Comparison of ENCODE assay signal across 9 cellular contexts in the genomic region with DNA sequence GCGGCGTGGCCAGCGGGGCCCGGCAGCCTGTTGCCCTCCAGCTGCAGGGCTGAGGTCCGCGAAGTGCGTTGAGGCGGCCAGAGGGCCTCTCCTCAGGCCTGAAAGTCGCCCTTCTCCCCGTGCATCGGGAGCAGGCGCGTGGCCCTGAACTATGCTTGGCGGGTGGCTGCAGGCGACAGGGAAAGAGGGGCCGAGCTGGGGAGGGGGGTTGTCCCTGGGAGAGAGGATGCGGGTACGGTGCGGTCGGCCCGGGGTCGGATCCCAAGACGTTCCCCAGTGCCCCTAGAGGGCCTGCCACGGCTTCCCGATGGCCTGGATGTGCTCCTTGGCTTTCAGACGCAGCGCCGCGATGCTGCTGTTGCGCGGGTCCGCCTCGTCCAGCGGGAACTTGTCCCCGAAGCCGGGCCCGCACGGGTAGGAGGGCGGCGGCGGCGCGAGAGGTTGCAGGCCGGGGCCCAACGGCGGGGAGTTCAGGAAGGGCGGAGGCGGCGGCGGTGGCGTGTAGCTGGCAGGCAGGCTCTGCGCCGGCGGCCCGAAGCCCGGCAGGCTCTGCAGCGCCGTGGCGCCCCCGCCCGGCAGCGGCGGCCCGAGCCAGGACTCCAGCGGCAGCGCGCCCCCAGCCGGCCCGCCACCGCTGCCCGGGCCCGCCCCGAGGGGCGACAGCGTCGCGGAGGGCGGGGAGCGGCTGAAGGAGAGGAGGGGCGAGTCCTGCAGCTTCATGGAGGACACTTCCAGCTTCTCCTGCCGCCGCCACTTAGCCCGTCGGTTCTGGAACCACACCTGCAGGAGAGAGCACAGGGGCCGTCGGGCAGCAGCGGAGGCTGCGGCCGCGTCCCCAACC. TPM values are rescaled to one million over a fixed set of nuclear protein-coding genes. Genes with fewer than 3 reads are reported as not detected.
DNase-seq lines count a peak whose midpoint lies in the region; ATAC-seq and TF ChIP-seq lines count a peak whose summit lies in the region.
"Had no signal": no experiment of that assay in that cellular context is flagged by ENCODE, and none has a peak within 500 bp of the region (broad histone marks: within the 10 kb centered on the region; RNA-seq: fewer than 3 reads in every experiment).

No MANE protein-coding gene starts in this region.

- peaks cover 29% of the 10 kb centered on the region for H3K4me1 Mint-ChIP-seq in T-helper 17 cell

- 0% methylated on average over 4 of the region's 90 CpGs; no CpG with 5 or more reads in 1 of the 2 donors for WGBS in gastroesophageal sphincter (ENCODE audit: low coverage in 1 of 2), 2 donors

- no peak overlapping the region for H3K4me3 ChIP-seq in GM12864 (ENCODE audit: low read depth, low read length)
- H3K4me3 ChIP-seq in gastroesophageal sphincter: peak overlapping the region in 1 of 2 donors; percentile 24
- H3K4me3 ChIP-seq in skeletal muscle satellite cell (ENCODE audit: low read length): no peak overlapping the region
- H3K4me3 ChIP-seq in uterus: no peak overlapping the region

- TF ChIP-seq CTCF in GM12864 (IDR thresholded peaks at IDR 0.05; ENCODE audit: low read depth, low read length, missing control alignments): peak; percentile 27
- no peak for TF ChIP-seq CTCF in gastroesophageal sphincter (IDR thresholded peaks at IDR 0.05)
- TF ChIP-seq CTCF in uterus (IDR thresholded peaks at IDR 0.05): peak in 2 of 4 experiments; percentile 4

- no peak for DNase-seq in GM12864 (ENCODE audit: low read depth)
- no peak for DNase-seq in T-helper 17 cell
- DNase-seq in foreskin melanocyte: no peak
- DNase-seq in uterus: no peak

- H3K4me2 ChIP-seq in skeletal muscle satellite cell (ENCODE audit: low read length): peak overlapping the region; percentile 61

- peaks cover 6% of the 10 kb centered on the region for H3K36me3 Mint-ChIP-seq in T-helper 17 cell (ENCODE audit: low read depth)

- H3K27ac ChIP-seq in gastroesophageal sphincter: no peak overlapping the region
- H3K27ac ChIP-seq in uterus: no peak overlapping the region

- TF ChIP-seq POLR2A in gastroesophageal sphincter (IDR thresholded peaks at IDR 0.05): no peak
- no peak for TF ChIP-seq POLR2A in uterus (IDR thresholded peaks at IDR 0.05)

- peaks cover 100% of the 10 kb centered on the region for H3K27me3 ChIP-seq in gastroesophageal sphincter
- H3K27me3 ChIP-seq in skeletal muscle satellite cell (ENCODE audit: control insufficient read depth, insufficient read depth, low read length): peaks cover 98% of the 10 kb centered on the region
- H3K27me3 ChIP-seq in uterus: peaks cover 35 to 92% of the 10 kb centered on the region in 2 donors

- no peak overlapping the region for H3K27ac Mint-ChIP-seq in T-helper 17 cell

- H3K4me1 ChIP-seq in gastroesophageal sphincter (peaks cover 0 to 55% (median 21%) of the 10 kb centered on the region in 3 donors), skeletal muscle satellite cell (ENCODE audit: control insufficient read depth, insufficient read depth, low read length) (peaks cover 11% of the 10 kb centered on the region), uterus (peaks cover 0 to 12% of the 10 kb centered on the region in 2 donors)

- H3K9me3 ChIP-seq in T-helper 17 cell (ENCODE audit: control insufficient read depth, low read length, poor library complexity, severe bottlenecking) (no peaks in the 10 kb centered on the region), gastroesophageal sphincter (no peaks in the 10 kb centered on the region), skeletal muscle satellite cell (replicated peaks; ENCODE audit: low read length) (peaks cover 4% of the 10 kb centered on the region), uterus (no peaks in the 10 kb centered on the region)

- no peak overlapping the region for H3K9ac ChIP-seq in skeletal muscle satellite cell (ENCODE audit: low read depth, low read length)

- no peak for TF ChIP-seq EP300 in gastroesophageal sphincter (IDR thresholded peaks at IDR 0.05)

- H3K4me3 Mint-ChIP-seq in T-helper 17 cell: peak overlapping the region; percentile 73

- intact Hi-C loops in uterus (cut with DNase I; ENCODE audit: low total_unique reads): no loop called here

- H3K36me3 ChIP-seq in gastroesophageal sphincter (no peaks in the 10 kb centered on the region), skeletal muscle satellite cell (ENCODE audit: insufficient read depth, low read length) (no peaks in the 10 kb centered on the region), uterus (no peaks in the 10 kb centered on the region)

- H3K27me3 Mint-ChIP-seq in T-helper 17 cell: peaks cover 82% of the 10 kb centered on the region

- ATAC-seq in HG03432 (IDR thresholded peaks at IDR 0.05; ENCODE audit: unreplicated experiment): peak; percentile 61
- ATAC-seq in T-helper 17 cell: peak; percentile 64
- ATAC-seq in gastroesophageal sphincter: peak; percentile 21
- no peak for ATAC-seq in GM21786 (IDR thresholded peaks at IDR 0.05; ENCODE audit: unreplicated experiment)

RNA-seq across cellular contexts. Expression of a gene that starts 4.3 kb away (rescaled TPM):
- total RNA-seq in T-helper 17 cell (not detected), gastroesophageal sphincter (not detected), uterus (not detected)
- not detected in 2 replicates for total RNA-seq in skeletal muscle satellite cell (2012; rRNA removed)
- total RNA-seq: RPMI7951 had no signal

RNA-seq across cellular contexts. Expression of a gene that starts 49.0 kb away (rescaled TPM):
- total RNA-seq in T-helper 17 cell: not detected
- total RNA-seq in gastroesophageal sphincter: 1 to 10 TPM in 1 of 4 donors, not detected in 3; 4.8 TPM
- not detected in 2 replicates for total RNA-seq in skeletal muscle satellite cell (2012; rRNA removed)
- total RNA-seq in uterus: not detected
- total RNA-seq: RPMI7951 had no signal

RNA-seq across cellular contexts. Expression of a gene that starts 49.5 kb away (rescaled TPM):
- total RNA-seq in T-helper 17 cell: not detected
- not detected for total RNA-seq in gastroesophageal sphincter
- not detected in 2 replicates for total RNA-seq in skeletal muscle satellite cell (2012; rRNA removed)
- not detected for total RNA-seq in uterus
- total RNA-seq: RPMI7951 had no signal
